ENCODE assay signal across 2 cellular contexts in genomic region chr7:23210502-23210901, GRCh38.
TF ChIP-seq lines count a peak whose summit lies in the region.

No MANE protein-coding gene starts in this region.

TF ChIP-seq in GM23338, 12 proteins besides CTCF, POLR2A, EP300 and RAD21:
- TF ChIP-seq ZNF114 (CRISPR knock-in tag; IDR thresholded peaks at IDR 0.05) (no peak), NANOG (IDR thresholded peaks at IDR 0.05; ENCODE audit: borderline replicate concordance) (no peak)
- TF ChIP-seq, protein P1, sequence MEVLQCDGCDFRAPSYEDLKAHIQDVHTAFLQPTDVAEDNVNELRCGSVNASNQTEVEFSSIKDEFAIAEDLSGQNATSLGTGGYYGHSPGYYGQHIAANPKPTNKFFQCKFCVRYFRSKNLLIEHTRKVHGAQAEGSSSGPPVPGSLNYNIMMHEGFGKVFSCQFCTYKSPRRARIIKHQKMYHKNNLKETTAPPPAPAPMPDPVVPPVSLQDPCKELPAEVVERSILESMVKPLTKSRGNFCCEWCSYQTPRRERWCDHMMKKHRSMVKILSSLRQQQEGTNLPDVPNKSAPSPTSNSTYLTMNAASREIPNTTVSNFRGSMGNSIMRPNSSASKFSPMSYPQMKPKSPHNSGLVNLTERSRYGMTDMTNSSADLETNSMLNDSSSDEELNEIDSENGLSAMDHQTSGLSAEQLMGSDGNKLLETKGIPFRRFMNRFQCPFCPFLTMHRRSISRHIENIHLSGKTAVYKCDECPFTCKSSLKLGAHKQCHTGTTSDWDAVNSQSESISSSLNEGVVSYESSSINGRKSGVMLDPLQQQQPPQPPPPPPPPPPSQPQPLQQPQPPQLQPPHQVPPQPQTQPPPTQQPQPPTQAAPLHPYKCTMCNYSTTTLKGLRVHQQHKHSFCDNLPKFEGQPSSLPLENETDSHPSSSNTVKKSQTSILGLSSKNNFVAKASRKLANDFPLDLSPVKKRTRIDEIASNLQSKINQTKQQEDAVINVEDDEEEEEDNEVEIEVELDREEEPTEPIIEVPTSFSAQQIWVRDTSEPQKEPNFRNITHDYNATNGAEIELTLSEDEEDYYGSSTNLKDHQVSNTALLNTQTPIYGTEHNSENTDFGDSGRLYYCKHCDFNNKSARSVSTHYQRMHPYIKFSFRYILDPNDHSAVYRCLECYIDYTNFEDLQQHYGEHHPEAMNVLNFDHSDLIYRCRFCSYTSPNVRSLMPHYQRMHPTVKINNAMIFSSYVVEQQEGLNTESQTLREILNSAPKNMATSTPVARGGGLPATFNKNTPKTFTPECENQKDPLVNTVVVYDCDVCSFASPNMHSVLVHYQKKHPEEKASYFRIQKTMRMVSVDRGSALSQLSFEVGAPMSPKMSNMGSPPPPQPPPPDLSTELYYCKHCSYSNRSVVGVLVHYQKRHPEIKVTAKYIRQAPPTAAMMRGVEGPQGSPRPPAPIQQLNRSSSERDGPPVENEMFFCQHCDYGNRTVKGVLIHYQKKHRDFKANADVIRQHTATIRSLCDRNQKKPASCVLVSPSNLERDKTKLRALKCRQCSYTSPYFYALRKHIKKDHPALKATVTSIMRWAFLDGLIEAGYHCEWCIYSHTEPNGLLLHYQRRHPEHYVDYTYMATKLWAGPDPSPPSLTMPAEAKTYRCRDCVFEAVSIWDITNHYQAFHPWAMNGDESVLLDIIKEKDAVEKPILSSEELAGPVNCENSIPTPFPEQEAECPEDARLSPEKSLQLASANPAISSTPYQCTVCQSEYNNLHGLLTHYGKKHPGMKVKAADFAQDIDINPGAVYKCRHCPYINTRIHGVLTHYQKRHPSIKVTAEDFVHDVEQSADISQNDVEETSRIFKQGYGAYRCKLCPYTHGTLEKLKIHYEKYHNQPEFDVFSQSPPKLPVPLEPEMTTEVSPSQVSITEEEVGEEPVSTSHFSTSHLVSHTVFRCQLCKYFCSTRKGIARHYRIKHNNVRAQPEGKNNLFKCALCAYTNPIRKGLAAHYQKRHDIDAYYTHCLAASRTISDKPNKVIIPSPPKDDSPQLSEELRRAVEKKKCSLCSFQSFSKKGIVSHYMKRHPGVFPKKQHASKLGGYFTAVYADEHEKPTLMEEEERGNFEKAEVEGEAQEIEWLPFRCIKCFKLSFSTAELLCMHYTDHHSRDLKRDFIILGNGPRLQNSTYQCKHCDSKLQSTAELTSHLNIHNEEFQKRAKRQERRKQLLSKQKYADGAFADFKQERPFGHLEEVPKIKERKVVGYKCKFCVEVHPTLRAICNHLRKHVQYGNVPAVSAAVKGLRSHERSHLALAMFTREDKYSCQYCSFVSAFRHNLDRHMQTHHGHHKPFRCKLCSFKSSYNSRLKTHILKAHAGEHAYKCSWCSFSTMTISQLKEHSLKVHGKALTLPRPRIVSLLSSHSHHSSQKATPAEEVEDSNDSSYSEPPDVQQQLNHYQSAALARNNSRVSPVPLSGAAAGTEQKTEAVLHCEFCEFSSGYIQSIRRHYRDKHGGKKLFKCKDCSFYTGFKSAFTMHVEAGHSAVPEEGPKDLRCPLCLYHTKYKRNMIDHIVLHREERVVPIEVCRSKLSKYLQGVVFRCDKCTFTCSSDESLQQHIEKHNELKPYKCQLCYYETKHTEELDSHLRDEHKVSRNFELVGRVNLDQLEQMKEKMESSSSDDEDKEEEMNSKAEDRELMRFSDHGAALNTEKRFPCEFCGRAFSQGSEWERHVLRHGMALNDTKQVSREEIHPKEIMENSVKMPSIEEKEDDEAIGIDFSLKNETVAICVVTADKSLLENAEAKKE (CRISPR knock-in tag; IDR thresholded peaks at IDR 0.05), result no peak

TF ChIP-seq in K562, 482 proteins besides CTCF, POLR2A, EP300 and RAD21:
- TF ChIP-seq MAFF (IDR thresholded peaks at IDR 0.05; ENCODE audit: low read length) (no peak), TRIM25 (IDR thresholded peaks at IDR 0.05; ENCODE audit: borderline replicate concordance) (no peak), BRCA1 (IDR thresholded peaks at IDR 0.05) (no peak), BRCA1 (CRISPR knock-in tag; IDR thresholded peaks at IDR 0.05) (no peak), PTRF (tag; IDR thresholded peaks at IDR 0.05) (no peak), ZKSCAN3 (CRISPR knock-in tag; IDR thresholded peaks at IDR 0.05) (no peak), RCOR1 (IDR thresholded peaks at IDR 0.05; ENCODE audit: borderline replicate concordance in 1 of 2, low read depth in 2 of 2, low read length in 2 of 2) (no peak), ERF (CRISPR knock-in tag; IDR thresholded peaks at IDR 0.05) (no peak), TAF7 (tag; IDR thresholded peaks at IDR 0.05) (no peak), HDAC1 (IDR thresholded peaks at IDR 0.05) (no peak), ILK (tag; IDR thresholded peaks at IDR 0.05; ENCODE audit: borderline replicate concordance, low read depth) (no peak), ZNF12 (CRISPR knock-in tag; IDR thresholded peaks at IDR 0.05) (no peak)
- TF ChIP-seq, protein P2, sequence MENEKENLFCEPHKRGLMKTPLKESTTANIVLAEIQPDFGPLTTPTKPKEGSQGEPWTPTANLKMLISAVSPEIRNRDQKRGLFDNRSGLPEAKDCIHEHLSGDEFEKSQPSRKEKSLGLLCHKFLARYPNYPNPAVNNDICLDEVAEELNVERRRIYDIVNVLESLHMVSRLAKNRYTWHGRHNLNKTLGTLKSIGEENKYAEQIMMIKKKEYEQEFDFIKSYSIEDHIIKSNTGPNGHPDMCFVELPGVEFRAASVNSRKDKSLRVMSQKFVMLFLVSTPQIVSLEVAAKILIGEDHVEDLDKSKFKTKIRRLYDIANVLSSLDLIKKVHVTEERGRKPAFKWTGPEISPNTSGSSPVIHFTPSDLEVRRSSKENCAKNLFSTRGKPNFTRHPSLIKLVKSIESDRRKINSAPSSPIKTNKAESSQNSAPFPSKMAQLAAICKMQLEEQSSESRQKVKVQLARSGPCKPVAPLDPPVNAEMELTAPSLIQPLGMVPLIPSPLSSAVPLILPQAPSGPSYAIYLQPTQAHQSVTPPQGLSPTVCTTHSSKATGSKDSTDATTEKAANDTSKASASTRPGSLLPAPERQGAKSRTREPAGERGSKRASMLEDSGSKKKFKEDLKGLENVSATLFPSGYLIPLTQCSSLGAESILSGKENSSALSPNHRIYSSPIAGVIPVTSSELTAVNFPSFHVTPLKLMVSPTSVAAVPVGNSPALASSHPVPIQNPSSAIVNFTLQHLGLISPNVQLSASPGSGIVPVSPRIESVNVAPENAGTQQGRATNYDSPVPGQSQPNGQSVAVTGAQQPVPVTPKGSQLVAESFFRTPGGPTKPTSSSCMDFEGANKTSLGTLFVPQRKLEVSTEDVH (IDR thresholded peaks at IDR 0.05; ENCODE audit: low read depth, partially characterized antibody), result no peak
- TF ChIP-seq, protein P3, sequence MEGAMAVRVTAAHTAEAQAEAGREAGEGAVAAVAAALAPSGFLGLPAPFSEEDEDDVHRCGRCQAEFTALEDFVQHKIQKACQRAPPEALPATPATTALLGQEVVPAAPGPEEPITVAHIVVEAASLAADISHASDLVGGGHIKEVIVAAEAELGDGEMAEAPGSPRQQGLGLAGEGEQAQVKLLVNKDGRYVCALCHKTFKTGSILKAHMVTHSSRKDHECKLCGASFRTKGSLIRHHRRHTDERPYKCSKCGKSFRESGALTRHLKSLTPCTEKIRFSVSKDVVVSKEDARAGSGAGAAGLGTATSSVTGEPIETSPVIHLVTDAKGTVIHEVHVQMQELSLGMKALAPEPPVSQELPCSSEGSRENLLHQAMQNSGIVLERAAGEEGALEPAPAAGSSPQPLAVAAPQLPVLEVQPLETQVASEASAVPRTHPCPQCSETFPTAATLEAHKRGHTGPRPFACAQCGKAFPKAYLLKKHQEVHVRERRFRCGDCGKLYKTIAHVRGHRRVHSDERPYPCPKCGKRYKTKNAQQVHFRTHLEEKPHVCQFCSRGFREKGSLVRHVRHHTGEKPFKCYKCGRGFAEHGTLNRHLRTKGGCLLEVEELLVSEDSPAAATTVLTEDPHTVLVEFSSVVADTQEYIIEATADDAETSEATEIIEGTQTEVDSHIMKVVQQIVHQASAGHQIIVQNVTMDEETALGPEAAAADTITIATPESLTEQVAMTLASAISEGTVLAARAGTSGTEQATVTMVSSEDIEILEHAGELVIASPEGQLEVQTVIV (CRISPR knock-in tag; IDR thresholded peaks at IDR 0.05; ENCODE audit: borderline replicate concordance), result no peak
TF ChIP-seq in K562: peak in this region for 0.
